Comparison of ENCODE assay signal across 19 cellular contexts in the genomic region with DNA sequence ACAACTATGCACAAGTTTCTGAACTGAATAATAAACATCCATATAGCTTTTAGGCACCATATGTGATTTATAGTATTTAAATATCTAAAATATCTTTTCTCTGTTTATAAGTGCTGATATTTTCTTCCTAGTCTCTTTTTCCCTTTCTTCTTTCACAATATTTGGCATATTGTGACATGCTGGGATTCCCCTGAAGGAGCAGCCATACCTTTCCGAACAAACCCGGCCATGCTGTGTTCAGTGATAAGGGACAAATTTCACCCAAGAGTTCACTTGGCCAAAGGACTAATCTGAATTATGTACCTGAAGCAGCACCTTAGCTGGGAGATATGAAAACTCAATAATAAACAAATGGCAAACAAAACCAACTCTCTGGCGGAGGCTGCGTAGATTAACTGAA.
DNase-seq lines count a peak whose midpoint lies in the region; ATAC-seq and TF ChIP-seq lines count a peak whose summit lies in the region.
"Had no signal": no experiment of that assay in that cellular context is flagged by ENCODE, and none has a peak within 500 bp of the region (broad histone marks: within the 10 kb centered on the region; RNA-seq: fewer than 3 reads in every experiment).

No MANE protein-coding gene starts in this region.

- H3K9me3 ChIP-seq in IMR-90 (ENCODE audit: control insufficient read depth, insufficient read depth, low read length) (peaks cover 1% of the 10 kb centered on the region; the same call in 1 of the 2 replicates), body of pancreas (peaks cover 0 to 5% (median 0%) of the 10 kb centered on the region in 3 donors), mesenchymal stem cell (ENCODE audit: control insufficient read depth, low read length) (no peaks in the 10 kb centered on the region)
- H3K9me3 ChIP-seq: A549 had no signal

- dilution Hi-C loops in IMR-90 (cut with HindIII; ENCODE audit: low sequenced_read_pairs, unreplicated experiment), result no loop called here

- ATAC-seq in IMR-90 (ENCODE audit: low read depth) (no peak), body of pancreas (no peak)
- no peak for ATAC-seq in natural killer cell treated with Interleukin-12 subunit alpha and Interleukin-12 subunit beta and Interleukin-15 and Interleukin-18, amount 100 ng/mL, for 72 hours
- ATAC-seq: A549; CD8-positive, alpha-beta T cell had no signal

- no peak overlapping the region for H2BK15ac ChIP-seq in IMR-90 (ENCODE audit: low read depth, low read length)
- no peak overlapping the region for H2BK15ac ChIP-seq in mesenchymal stem cell (ENCODE audit: low read depth, poor library complexity, severe bottlenecking)

- peaks cover 4% of the 10 kb centered on the region; the same call in 1 of the 2 replicates for H3K4me1 ChIP-seq in IMR-90 (ENCODE audit: control insufficient read depth, insufficient read depth, low read length)
- peaks cover 3% of the 10 kb centered on the region for H3K4me1 ChIP-seq in body of pancreas
- H3K4me1 ChIP-seq in mesenchymal stem cell (ENCODE audit: control insufficient read depth, insufficient read depth, low read depth, low read length), result no peaks in the 10 kb centered on the region
- H3K4me1 ChIP-seq: BLaER1 treated with 17β-estradiol and CSF1 and Interleukin-3, amounts not matched to agents 10 nM and 100 nM had no signal

- H2AK5ac ChIP-seq in IMR-90 (ENCODE audit: low read depth, low read length) (no peak overlapping the region), mesenchymal stem cell (ENCODE audit: low read length, severe bottlenecking) (peak overlapping the region; percentile 31)

- H2BK5ac ChIP-seq in IMR-90 (ENCODE audit: low read depth, low read length, poor library complexity, severe bottlenecking), result no peak overlapping the region
- H2BK5ac ChIP-seq in mesenchymal stem cell (ENCODE audit: low read depth, low read length, poor library complexity, severe bottlenecking), result no peak overlapping the region

- no peaks in the 10 kb centered on the region for H3K9me1 ChIP-seq in IMR-90 (ENCODE audit: insufficient read depth, low read length)

- H3K27me3 ChIP-seq in IMR-90 (ENCODE audit: control insufficient read depth, insufficient read depth, low read length), result no peaks in the 10 kb centered on the region; the same call in 1 of the 2 replicates
- no peaks in the 10 kb centered on the region for H3K27me3 ChIP-seq in body of pancreas
- H3K27me3 ChIP-seq in mesenchymal stem cell (ENCODE audit: control insufficient read depth in 1 of 2, insufficient read depth in 1 of 2, low read length in 2 of 2), result no peaks in the 10 kb centered on the region
- H3K27me3 ChIP-seq: BLaER1 treated with 17β-estradiol and CSF1 and Interleukin-3, amounts not matched to agents 10 nM and 100 nM had no signal

- H3K36me3 Mint-ChIP-seq in natural killer cell treated with Interleukin-12 subunit alpha and Interleukin-12 subunit beta and Interleukin-15 and Interleukin-18, amount 100 ng/mL, for 72 hours, result no peaks in the 10 kb centered on the region
- H3K36me3 Mint-ChIP-seq: CD8-positive, alpha-beta T cell had no signal

- TF ChIP-seq RAD21 in IMR-90 (IDR thresholded peaks at IDR 0.05; ENCODE audit: low read length), result no peak

- CTCF ChIA-PET in IMR-90 (lab: Yijun Ruan, JAX), result no interaction called here

- no peak overlapping the region for H4K8ac ChIP-seq in IMR-90 (ENCODE audit: low read depth in 2 of 2, low read length in 2 of 2)
- H4K8ac ChIP-seq in mesenchymal stem cell (ENCODE audit: low read length), result no peak overlapping the region

- H3K36me3 ChIP-seq in IMR-90 (ENCODE audit: control insufficient read depth, insufficient read depth, low read length), result no peaks in the 10 kb centered on the region
- no peaks in the 10 kb centered on the region for H3K36me3 ChIP-seq in body of pancreas (replicated peaks in 1 of 2; ENCODE audit: insufficient read depth in 1 of 2, low read depth in 2 of 2)
- no peaks in the 10 kb centered on the region for H3K36me3 ChIP-seq in mesenchymal stem cell (ENCODE audit: control insufficient read depth in 1 of 2, insufficient read depth in 2 of 2, low read depth in 1 of 2, low read length in 2 of 2)
- H3K36me3 ChIP-seq: BLaER1 treated with 17β-estradiol and CSF1 and Interleukin-3, amounts not matched to agents 10 nM and 100 nM had no signal

- H3K79me1 ChIP-seq in IMR-90 (ENCODE audit: low read depth in 1 of 2, low read length in 2 of 2) (no peaks in the 10 kb centered on the region), mesenchymal stem cell (replicated peaks; ENCODE audit: low read length, poor library complexity, severe bottlenecking) (no peaks in the 10 kb centered on the region)

- intact Hi-C loops in IMR-90 (cut with micrococcal nuclease), result loop anchor here (1.0 kb wide), 1 partner anchor 8 kb away; no protein-coding TSS in a partner anchor
- intact Hi-C loops in body of pancreas (cut with DNase I), result no loop called here

- peak overlapping the region; percentile 3; the same call in 1 of the 2 replicates for H3K18ac ChIP-seq in IMR-90 (ENCODE audit: low read depth, low read length)
- H3K18ac ChIP-seq in mesenchymal stem cell (ENCODE audit: low read depth in 1 of 2, low read length in 2 of 2), result no peak overlapping the region

- no peaks in the 10 kb centered on the region for H3K4me1 Mint-ChIP-seq in natural killer cell treated with Interleukin-12 subunit alpha and Interleukin-12 subunit beta and Interleukin-15 and Interleukin-18, amount 100 ng/mL, for 72 hours (ENCODE audit: low read depth in 2 of 2)
- H3K4me1 Mint-ChIP-seq: B cell had no signal

- no peaks in the 10 kb centered on the region for H4K20me1 ChIP-seq in IMR-90 (ENCODE audit: insufficient read depth, low read length)
- H4K20me1 ChIP-seq: BLaER1 treated with 17β-estradiol and CSF1 and Interleukin-3, amounts not matched to agents 10 nM and 100 nM had no signal

- H3K4ac ChIP-seq in IMR-90 (ENCODE audit: low read depth, low read length) (no peak overlapping the region), mesenchymal stem cell (ENCODE audit: low read depth in 1 of 2, low read length in 2 of 2) (no peak overlapping the region)

- peak overlapping the region in 1 of 2 experiments; percentile 45 for H2BK12ac ChIP-seq in mesenchymal stem cell (ENCODE audit: low read length in 2 of 2)

- BruUV-seq in IMR-90 (replicated peaks; lab: Mats Ljungman, UMichigan), result no TSS peak

- TF ChIP-seq CTCF in 22Rv1 (IDR thresholded peaks at IDR 0.05), result no peak
- no peak for TF ChIP-seq CTCF in IMR-90 (conservative IDR thresholded peaks at IDR 0.05; ENCODE audit: low read depth, low read length)
- no peak for TF ChIP-seq CTCF in body of pancreas (IDR thresholded peaks at IDR 0.05)

- H3K9me3 Mint-ChIP-seq in natural killer cell treated with Interleukin-12 subunit alpha and Interleukin-12 subunit beta and Interleukin-15 and Interleukin-18, amount 100 ng/mL, for 72 hours, result peaks cover 20% of the 10 kb centered on the region

- H3K27ac ChIP-seq in 22Rv1, result peak overlapping the region; percentile 34
- H3K27ac ChIP-seq in IMR-90 (ENCODE audit: insufficient read depth, low read length), result no peak overlapping the region
- peak overlapping the region; percentile 26 to 76 (median 66) for H3K27ac ChIP-seq in body of pancreas
- H3K27ac ChIP-seq in mesenchymal stem cell (ENCODE audit: low read length, poor library complexity, severe bottlenecking), result no peak overlapping the region
- H3K27ac ChIP-seq: A549; BLaER1 treated with 17β-estradiol and CSF1 and Interleukin-3, amounts not matched to agents 10 nM and 100 nM; C4-2B had no signal

- POLR2A ChIA-PET in IMR-90 (lab: Charles Lee; ENCODE audit: unreplicated experiment), result no interaction called here

- H3K4me2 ChIP-seq in IMR-90 (ENCODE audit: low read depth, low read length), result no peak overlapping the region
- H3K4me2 ChIP-seq in mesenchymal stem cell (ENCODE audit: low read length, poor library complexity, severe bottlenecking), result no peak overlapping the region
- H3K4me2 ChIP-seq: A549; BLaER1 treated with 17β-estradiol and CSF1 and Interleukin-3, amounts not matched to agents 10 nM and 100 nM had no signal

- H3K9ac ChIP-seq in IMR-90 (ENCODE audit: low read depth, low read length), result no peak overlapping the region
- H3K9ac ChIP-seq in mesenchymal stem cell (ENCODE audit: low read length), result no peak overlapping the region
- H3K9ac ChIP-seq: BLaER1 treated with 17β-estradiol and CSF1 and Interleukin-3, amounts not matched to agents 10 nM and 100 nM had no signal

- in situ Hi-C loops in IMR-90 (cut with MboI; ENCODE audit: low sequenced_read_pairs), result no loop called here

- no peak overlapping the region for H2AK9ac ChIP-seq in IMR-90 (replicated peaks; ENCODE audit: low read depth, low read length, poor library complexity)

- H3K56ac ChIP-seq in IMR-90 (ENCODE audit: extremely low read depth, insufficient read depth, low read length), result no peak overlapping the region

- WGBS in IMR-90 (ENCODE audit: extremely low coverage in 2 of 2, insufficient read length in 1 of 2), 2 experiments, result no CpG with 5 or more reads among the region's 4 CpGs
- 73 to 75% methylated on average over 4 of the region's 4 CpGs for WGBS in body of pancreas, 2 donors
- WGBS in mesenchymal stem cell, result 92% methylated on average over 4 of the region's 4 CpGs

- H2AFZ ChIP-seq in IMR-90 (replicated peaks; ENCODE audit: low read length, poor library complexity), result no peak overlapping the region
- no peak overlapping the region for H2AFZ ChIP-seq in mesenchymal stem cell (ENCODE audit: low read depth, low read length)

- no peak overlapping the region for H4K5ac ChIP-seq in IMR-90 (ENCODE audit: low read depth, low read length)

- TF ChIP-seq POLR2A in IMR-90 (IDR thresholded peaks at IDR 0.05; ENCODE audit: low read depth, low read length), result no peak
- TF ChIP-seq POLR2A in body of pancreas (IDR thresholded peaks at IDR 0.05), result no peak

- H4K91ac ChIP-seq in IMR-90 (ENCODE audit: insufficient read depth, low read depth, low read length), result no peak overlapping the region
- H4K91ac ChIP-seq in mesenchymal stem cell (ENCODE audit: low read length), result no peak overlapping the region

- peak; percentile 22 for DNase-seq in IMR-90
- no peak for DNase-seq in body of pancreas
- peak; percentile 47 for DNase-seq in mesenchymal stem cell
- DNase-seq in iPS-NIHi11 (ENCODE audit: low spot score), result no peak
- DNase-seq in hepatic stellate cell (ENCODE audit: low spot score), result no peak
- DNase-seq in NCI-H345 treated with DMSO at 0.1 percent for 48 hours (lab: John Stamatoyannopoulos, UW; ENCODE audit: unreplicated experiment), result no peak
- no peak for DNase-seq in natural killer cell treated with Interleukin-12 subunit alpha and Interleukin-12 subunit beta and Interleukin-15 and Interleukin-18, amount 100 ng/mL, for 72 hours (ENCODE audit: low spot score)
- DNase-seq: AML-193; Caco-2; Calu3; CD4-positive, alpha-beta T cell; CD8-positive, alpha-beta T cell; DMS79 treated with DMSO at 0.1 percent for 48 hours; GF-D8 had no signal

- no peak overlapping the region for H3K4me3 Mint-ChIP-seq in natural killer cell treated with Interleukin-12 subunit alpha and Interleukin-12 subunit beta and Interleukin-15 and Interleukin-18, amount 100 ng/mL, for 72 hours
- H3K4me3 Mint-ChIP-seq: B cell; CD4-positive, alpha-beta T cell; CD8-positive, alpha-beta T cell had no signal

- H2BK20ac ChIP-seq in IMR-90 (ENCODE audit: low read depth, low read length), result no peak overlapping the region

- H3K14ac ChIP-seq in IMR-90 (replicated peaks; ENCODE audit: low read depth, low read length), result no peak overlapping the region
- no peak overlapping the region for H3K14ac ChIP-seq in mesenchymal stem cell (ENCODE audit: low read length in 2 of 2)

- H3K27me3 Mint-ChIP-seq in natural killer cell treated with Interleukin-12 subunit alpha and Interleukin-12 subunit beta and Interleukin-15 and Interleukin-18, amount 100 ng/mL, for 72 hours, result peaks cover 0 to 6% of the 10 kb centered on the region in 2 donors

- H3K23ac ChIP-seq in IMR-90 (ENCODE audit: low read depth, low read length), result no peak overlapping the region
- H3K23ac ChIP-seq in mesenchymal stem cell (ENCODE audit: low read length in 2 of 2), result no peak overlapping the region

- H3K4me3 ChIP-seq in IMR-90 (ENCODE audit: insufficient read depth, low read depth, low read length), result no peak overlapping the region
- H3K4me3 ChIP-seq in body of pancreas, result no peak overlapping the region
- H3K4me3 ChIP-seq in mesenchymal stem cell (ENCODE audit: insufficient read depth in 1 of 2, low read depth in 1 of 2, low read length in 2 of 2), result no peak overlapping the region
- H3K4me3 ChIP-seq: A549; BLaER1 treated with 17β-estradiol and CSF1 and Interleukin-3, amounts not matched to agents 10 nM and 100 nM had no signal

- H3K27ac Mint-ChIP-seq in natural killer cell treated with Interleukin-12 subunit alpha and Interleukin-12 subunit beta and Interleukin-15 and Interleukin-18, amount 100 ng/mL, for 72 hours, result no peak overlapping the region
- H3K27ac Mint-ChIP-seq: B cell; CD4-positive, alpha-beta T cell; CD8-positive, alpha-beta T cell had no signal

- no peak overlapping the region for H2BK120ac ChIP-seq in IMR-90 (ENCODE audit: low read depth, low read length)
- H2BK120ac ChIP-seq in mesenchymal stem cell (ENCODE audit: low read depth, low read length), result no peak overlapping the region

Comparison
In these comparisons a context has a peak if more than half of its experiments do, and no peak if none do; other contexts are left out.
1. H3K27ac ChIP-seq: peak in 22Rv1 (single experiment) and body of pancreas (4 of 4); none in IMR-90 (single experiment) and mesenchymal stem cell (single experiment).
2. DNase-seq: peak in IMR-90 (single experiment) and mesenchymal stem cell (single experiment); none in body of pancreas (0 of 4), iPS-NIHi11 (single experiment), hepatic stellate cell (single experiment), NCI-H345 treated with DMSO at 0.1 percent for 48 hours (single experiment) and natural killer cell treated with Interleukin-12 subunit alpha and Interleukin-12 subunit beta and Interleukin-15 and Interleukin-18, amount 100 ng/mL, for 72 hours (single experiment).